In the genomic region with DNA sequence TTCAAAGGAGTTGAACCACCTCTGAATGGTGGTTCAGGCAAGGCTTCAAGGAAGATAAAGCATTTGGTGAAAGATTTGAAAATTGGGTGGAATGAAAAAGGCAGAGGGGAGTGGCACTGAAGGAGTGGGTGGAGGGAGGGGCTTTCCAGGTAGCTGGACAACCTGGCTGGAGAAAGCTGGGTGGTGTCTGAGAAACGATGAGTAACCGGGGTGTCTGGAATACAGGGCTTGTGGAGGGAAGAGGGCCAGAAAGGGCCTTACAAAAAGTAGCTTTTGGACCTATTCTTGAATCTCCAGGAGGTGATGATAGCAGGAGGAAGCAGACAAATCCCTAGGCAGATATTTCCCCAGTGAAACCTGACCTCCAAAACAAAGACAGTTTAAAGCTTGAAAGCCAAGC, we compare ENCODE assay signal across 22 cellular contexts.
"Had no signal": no experiment of that assay in that cellular context is flagged by ENCODE, and none has a peak within 500 bp of the region (broad histone marks: within the 10 kb centered on the region; RNA-seq: fewer than 3 reads in every experiment).

No MANE protein-coding gene starts in this region.

- H3K4me3 ChIP-seq: dorsolateral prefrontal cortex, gastrocnemius medialis, lung, prostate gland, right atrium auricular region, stomach, thyroid gland had no signal

- FAIRE-seq: keratinocyte had no signal

- H3K9me3 Mint-ChIP-seq: nephron progenitor cell; stimulated activated effector memory CD8-positive, alpha-beta T cell treated with anti-CD3 and anti-CD28 coated beads, Interleukin-12 subunit alpha, Interleukin-12 subunit beta, amount 100 ng/mL, for 72 hours; type B pancreatic cell had no signal

- H3K36me3 ChIP-seq: gastrocnemius medialis, prostate gland, right atrium auricular region, stomach, thyroid gland had no signal

- H3K4me1 ChIP-seq: prostate gland, thyroid gland had no signal

- ATAC-seq: gastrocnemius medialis; left ventricle myocardium superior; naive thymus-derived CD8-positive, alpha-beta T cell; sciatic nerve; stimulated activated effector memory CD8-positive, alpha-beta T cell treated with anti-CD3 and anti-CD28 coated beads, Interleukin-12 subunit alpha, Interleukin-12 subunit beta, amount 100 ng/mL, for 72 hours had no signal

- H3K27ac ChIP-seq: dorsolateral prefrontal cortex, gastrocnemius medialis, prostate gland, right atrium auricular region, stomach, thyroid gland had no signal

- DNase-seq: dorsolateral prefrontal cortex; effector CD4-positive, alpha-beta T cell; gastrocnemius medialis; head of caudate nucleus; left ventricle myocardium superior; mesenchymal stem cell; midbrain; naive thymus-derived CD8-positive, alpha-beta T cell; nephron progenitor cell; nucleus accumbens; stimulated activated CD4-positive, alpha-beta T cell treated with anti-CD3 and anti-CD28 coated beads, Interleukin-2, amount 100 ng/mL, for 24 hours; stimulated activated CD4-positive, alpha-beta T cell treated with anti-CD3 and anti-CD28 coated beads, Interleukin-4, amount 100 ng/mL, for 24 hours; stimulated activated naive CD4-positive, alpha-beta T cell treated with Interleukin-2 at 50 U/mL for 16 hours; stomach; thyroid gland had no signal

- H3K36me3 Mint-ChIP-seq: naive thymus-derived CD8-positive, alpha-beta T cell; stimulated activated effector memory CD8-positive, alpha-beta T cell treated with anti-CD3 and anti-CD28 coated beads, Interleukin-12 subunit alpha, Interleukin-12 subunit beta, amount 100 ng/mL, for 72 hours; type B pancreatic cell had no signal

- H3K4me3 Mint-ChIP-seq: naive thymus-derived CD8-positive, alpha-beta T cell; nephron progenitor cell; stimulated activated effector memory CD8-positive, alpha-beta T cell treated with anti-CD3 and anti-CD28 coated beads, Interleukin-12 subunit alpha, Interleukin-12 subunit beta, amount 100 ng/mL, for 72 hours; type B pancreatic cell had no signal

- H3K27ac Mint-ChIP-seq: naive thymus-derived CD8-positive, alpha-beta T cell; nephron progenitor cell; stimulated activated effector memory CD8-positive, alpha-beta T cell treated with anti-CD3 and anti-CD28 coated beads, Interleukin-12 subunit alpha, Interleukin-12 subunit beta, amount 100 ng/mL, for 72 hours; type B pancreatic cell had no signal

- H3K27me3 ChIP-seq: dorsolateral prefrontal cortex, gastrocnemius medialis, right atrium auricular region, stomach, thyroid gland had no signal

- H3K9me3 ChIP-seq: gastrocnemius medialis, prostate gland, right atrium auricular region, stomach, thyroid gland had no signal

- H3K4me1 Mint-ChIP-seq: stimulated activated effector memory CD8-positive, alpha-beta T cell treated with anti-CD3 and anti-CD28 coated beads, Interleukin-12 subunit alpha, Interleukin-12 subunit beta, amount 100 ng/mL, for 72 hours had no signal
